ENCODE assay signal across 17 cellular contexts in genomic region chr22:19863571-19863970, GRCh38. TPM values are rescaled to one million over a fixed set of nuclear protein-coding genes. Genes with fewer than 3 reads are reported as not detected.
DNase-seq lines count a peak whose midpoint lies in the region; ATAC-seq and TF ChIP-seq lines count a peak whose summit lies in the region.
"Had no signal": no experiment of that assay in that cellular context is flagged by ENCODE, and none has a peak within 500 bp of the region (broad histone marks: within the 10 kb centered on the region; RNA-seq: fewer than 3 reads in every experiment).

No MANE protein-coding gene starts in this region.

- TF ChIP-seq RAD21 in IMR-90 (IDR thresholded peaks at IDR 0.05; ENCODE audit: low read length): no peak

- no peaks in the 10 kb centered on the region for H3K79me1 ChIP-seq in IMR-90 (ENCODE audit: low read depth in 1 of 2, low read length in 2 of 2)

- CTCF ChIA-PET in IMR-90 (lab: Yijun Ruan, JAX): no interaction called here

- in situ Hi-C loops in IMR-90 (cut with MboI; ENCODE audit: low sequenced_read_pairs): no loop called here

- no peaks in the 10 kb centered on the region for H3K27me3 ChIP-seq in IMR-90 (ENCODE audit: control insufficient read depth, insufficient read depth, low read length)
- H3K27me3 ChIP-seq: BLaER1 had no signal

- no peak for DNase-seq in IMR-90
- peak; percentile 46 for DNase-seq in NCI-H69 (lab: John Stamatoyannopoulos, UW)
- no peak for DNase-seq in progenitor cell of endocrine pancreas (ENCODE audit: low spot score, unreplicated experiment)
- no peak for DNase-seq in left lobe of liver (ENCODE audit: low spot score)
- no peak for DNase-seq in NCI-H345 (lab: John Stamatoyannopoulos, UW)
- DNase-seq: Caco-2; CD4-positive, CD25-positive, alpha-beta regulatory T cell; CD8-positive, alpha-beta T cell; DMS153; DND-41; GM23248; H7; HCEC 1CT had no signal

- H3K9me1 ChIP-seq in IMR-90 (ENCODE audit: insufficient read depth, low read length): no peaks in the 10 kb centered on the region

- no peak overlapping the region for H3K4me3 Mint-ChIP-seq in progenitor cell of endocrine pancreas (ENCODE audit: low read depth)
- H3K4me3 Mint-ChIP-seq: B cell; CD8-positive, alpha-beta T cell had no signal

- ATAC-seq in IMR-90 (ENCODE audit: low read depth) (no peak), left lobe of liver (no peak), HG02571 (IDR thresholded peaks at IDR 0.05; ENCODE audit: unreplicated experiment) (no peak)
- ATAC-seq: CD8-positive, alpha-beta T cell had no signal

- peaks cover 5% of the 10 kb centered on the region for H3K9me3 Mint-ChIP-seq in progenitor cell of endocrine pancreas (ENCODE audit: low read depth)
- H3K9me3 Mint-ChIP-seq: CD4-positive, CD25-positive, alpha-beta regulatory T cell; CD8-positive, alpha-beta T cell had no signal

- intact Hi-C loops in IMR-90 (cut with micrococcal nuclease): no loop called here

- H3K27ac ChIP-seq in IMR-90 (ENCODE audit: insufficient read depth, low read length): no peak overlapping the region
- H3K27ac ChIP-seq: BLaER1, C4-2B, GM23248 had no signal

- H3K18ac ChIP-seq in IMR-90 (ENCODE audit: low read depth, low read length): no peak overlapping the region

- H2BK120ac ChIP-seq in IMR-90 (ENCODE audit: low read depth, low read length): no peak overlapping the region

- H3K9ac ChIP-seq in IMR-90 (ENCODE audit: low read depth, low read length): no peak overlapping the region
- H3K9ac ChIP-seq: BLaER1, GM23248 had no signal

- 0 out of 2 replicates have a peak overlapping the region, but pooled peaks have one; percentile 4 for H2BK20ac ChIP-seq in IMR-90 (ENCODE audit: low read depth, low read length)

- peak overlapping the region; percentile 57 for H2AK9ac ChIP-seq in IMR-90 (replicated peaks; ENCODE audit: low read depth, low read length, poor library complexity)

- no peak for TF ChIP-seq POLR2A in IMR-90 (IDR thresholded peaks at IDR 0.05; ENCODE audit: low read depth, low read length)

- no peak overlapping the region for H3K23ac ChIP-seq in IMR-90 (ENCODE audit: low read depth, low read length)

- H3K14ac ChIP-seq in IMR-90 (replicated peaks; ENCODE audit: low read depth, low read length): no peak overlapping the region

- H3K4me3 ChIP-seq in IMR-90 (ENCODE audit: insufficient read depth, low read depth, low read length): no peak overlapping the region
- H3K4me3 ChIP-seq: BLaER1, GM23248 had no signal

- no peak overlapping the region for H2AK5ac ChIP-seq in IMR-90 (ENCODE audit: low read depth, low read length)

- H3K4ac ChIP-seq in IMR-90 (ENCODE audit: low read depth, low read length): no peak overlapping the region

- H2BK5ac ChIP-seq in IMR-90 (ENCODE audit: low read depth, low read length, poor library complexity, severe bottlenecking): no peak overlapping the region

- H4K5ac ChIP-seq in IMR-90 (ENCODE audit: low read depth, low read length): no peak overlapping the region

- no peak overlapping the region for H3K4me2 ChIP-seq in IMR-90 (ENCODE audit: low read depth, low read length)
- H3K4me2 ChIP-seq: BLaER1 had no signal

- BruUV-seq in IMR-90 (replicated peaks; lab: Mats Ljungman, UMichigan): no TSS peak

- peaks cover 3% of the 10 kb centered on the region for H3K4me1 Mint-ChIP-seq in progenitor cell of endocrine pancreas (ENCODE audit: low read depth)
- H3K4me1 Mint-ChIP-seq: B cell had no signal

- H3K9me3 ChIP-seq in IMR-90 (ENCODE audit: control insufficient read depth, insufficient read depth, low read length): no peaks in the 10 kb centered on the region
- H3K9me3 ChIP-seq: BLaER1, Caco-2 had no signal

- H3K56ac ChIP-seq in IMR-90 (ENCODE audit: extremely low read depth, insufficient read depth, low read length): no peak overlapping the region

- no peak overlapping the region for H2AFZ ChIP-seq in IMR-90 (replicated peaks; ENCODE audit: low read length, poor library complexity)
- H2AFZ ChIP-seq: GM23248 had no signal

- H4K8ac ChIP-seq in IMR-90 (ENCODE audit: low read depth in 2 of 2, low read length in 2 of 2): no peak overlapping the region

- H2BK15ac ChIP-seq in IMR-90 (ENCODE audit: low read depth, low read length): no peak overlapping the region

- no peak overlapping the region for H4K91ac ChIP-seq in IMR-90 (ENCODE audit: insufficient read depth, low read depth, low read length)

- TF ChIP-seq CTCF in IMR-90 (conservative IDR thresholded peaks at IDR 0.05; ENCODE audit: low read depth, low read length) (no peak), progenitor cell of endocrine pancreas (IDR thresholded peaks at IDR 0.05; ENCODE audit: unreplicated experiment) (no peak)

- WGBS in IMR-90 (ENCODE audit: extremely low coverage in 2 of 2, insufficient read length in 1 of 2), 2 experiments: 94% methylated on average over 3 of the region's 5 CpGs; no CpG with 5 or more reads in 1 of the 2 experiments

- POLR2A ChIA-PET in IMR-90 (lab: Charles Lee; ENCODE audit: unreplicated experiment): no interaction called here

- H3K36me3 ChIP-seq in IMR-90 (ENCODE audit: control insufficient read depth, insufficient read depth, low read length): no peaks in the 10 kb centered on the region

- H3K27ac Mint-ChIP-seq in progenitor cell of endocrine pancreas: peak overlapping the region; percentile 28
- H3K27ac Mint-ChIP-seq: B cell; CD8-positive, alpha-beta T cell had no signal

- no peaks in the 10 kb centered on the region for H3K27me3 Mint-ChIP-seq in progenitor cell of endocrine pancreas
- H3K27me3 Mint-ChIP-seq: B cell; CD4-positive, CD25-positive, alpha-beta regulatory T cell had no signal

- dilution Hi-C loops in IMR-90 (cut with HindIII; ENCODE audit: low sequenced_read_pairs, unreplicated experiment): no loop called here

- no peaks in the 10 kb centered on the region for H3K4me1 ChIP-seq in IMR-90 (ENCODE audit: control insufficient read depth, insufficient read depth, low read length)
- H3K4me1 ChIP-seq: BLaER1, Caco-2 had no signal

- H4K20me1 ChIP-seq in IMR-90 (ENCODE audit: insufficient read depth, low read length): no peaks in the 10 kb centered on the region
- H4K20me1 ChIP-seq: BLaER1 had no signal

- peaks cover 2% of the 10 kb centered on the region for H3K36me3 Mint-ChIP-seq in progenitor cell of endocrine pancreas (ENCODE audit: insufficient read depth)

TF ChIP-seq in IMR-90, 13 proteins besides CTCF, POLR2A, EP300 and RAD21:
- TF ChIP-seq MAZ (IDR thresholded peaks at IDR 0.05; ENCODE audit: borderline replicate concordance, low read depth, low read length) (no peak), CHD1 (IDR thresholded peaks at IDR 0.05; ENCODE audit: low read depth, low read length) (no peak), SMC3 (IDR thresholded peaks at IDR 0.05; ENCODE audit: low read depth, low read length) (no peak), MXI1 (IDR thresholded peaks at IDR 0.05; ENCODE audit: borderline replicate concordance, low read depth, low read length) (no peak), NFE2L2 (IDR thresholded peaks at IDR 0.05; ENCODE audit: low read depth, low read length) (no peak), MAFK (IDR thresholded peaks at IDR 0.05; ENCODE audit: low read depth, low read length) (no peak), RFX5 (IDR thresholded peaks at IDR 0.05; ENCODE audit: low read depth, low read length) (no peak), CEBPB (IDR thresholded peaks at IDR 0.05; ENCODE audit: low read depth, low read length) (no peak), FOS (IDR thresholded peaks at IDR 0.05; ENCODE audit: low read depth, low read length) (no peak), ELK1 (IDR thresholded peaks at IDR 0.05; ENCODE audit: borderline replicate concordance, low read depth, low read length) (no peak)
- TF ChIP-seq, protein P1, sequence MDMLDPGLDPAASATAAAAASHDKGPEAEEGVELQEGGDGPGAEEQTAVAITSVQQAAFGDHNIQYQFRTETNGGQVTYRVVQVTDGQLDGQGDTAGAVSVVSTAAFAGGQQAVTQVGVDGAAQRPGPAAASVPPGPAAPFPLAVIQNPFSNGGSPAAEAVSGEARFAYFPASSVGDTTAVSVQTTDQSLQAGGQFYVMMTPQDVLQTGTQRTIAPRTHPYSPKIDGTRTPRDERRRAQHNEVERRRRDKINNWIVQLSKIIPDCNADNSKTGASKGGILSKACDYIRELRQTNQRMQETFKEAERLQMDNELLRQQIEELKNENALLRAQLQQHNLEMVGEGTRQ (IDR thresholded peaks at IDR 0.05; ENCODE audit: low read depth, low read length): no peak
TF ChIP-seq in IMR-90: peak in this region for 0.

RNA-seq across cellular contexts. Expression of gene GNB1L, which starts 8.9 kb away (rescaled TPM):
- total RNA-seq in IMR-90 (2012; rRNA removed): 1.7 and 2.5 TPM in 2 replicates
- polyA plus RNA-seq in IMR-90 (2012; rRNA removed): 4.4 and 5.5 TPM in 2 replicates
- polyA plus RNA-seq in IMR-90 (2012; cell fraction: cytosol; rRNA removed): 5.3 and 8.3 TPM in 2 replicates
- polyA plus RNA-seq in IMR-90 (2012; cell fraction: nucleus; rRNA removed; ENCODE audit: low replicate concordance): 3.5 and 12.3 TPM in 2 replicates
- 9.0 and 9.9 TPM in 2 replicates for total RNA-seq in progenitor cell of endocrine pancreas
- 4.3 TPM for total RNA-seq in left lobe of liver

RNA-seq across cellular contexts. Expression of gene RTL10, which starts 8.9 kb away (rescaled TPM):
- total RNA-seq in IMR-90 (2012; rRNA removed): 8.6 TPM in 2 replicates
- polyA plus RNA-seq in IMR-90 (2012; rRNA removed): 12.1 and 14.0 TPM in 2 replicates
- 8.4 and 9.2 TPM in 2 replicates for polyA plus RNA-seq in IMR-90 (2012; cell fraction: cytosol; rRNA removed)
- polyA plus RNA-seq in IMR-90 (2012; cell fraction: nucleus; rRNA removed; ENCODE audit: low replicate concordance): 24.4 and 41.2 TPM in 2 replicates
- 27.2 and 27.4 TPM in 2 replicates for total RNA-seq in progenitor cell of endocrine pancreas
- 9.4 TPM for total RNA-seq in left lobe of liver
